In genomic region chr17:81207610-81208581, GRCh38 we compare ENCODE assay signal across 14 cellular contexts. TPM values are rescaled to one million over a fixed set of nuclear protein-coding genes. Genes with fewer than 3 reads are reported as not detected.
DNase-seq lines count a peak whose midpoint lies in the region; ATAC-seq and TF ChIP-seq lines count a peak whose summit lies in the region.
"Had no signal": no experiment of that assay in that cellular context is flagged by ENCODE, and none has a peak within 500 bp of the region (broad histone marks: within the 10 kb centered on the region; RNA-seq: fewer than 3 reads in every experiment).

No MANE protein-coding gene starts in this region.

- DNase-seq in NCI-H2107 treated with DMSO at 0.1 percent for 48 hours (lab: John Stamatoyannopoulos, UW; ENCODE audit: unreplicated experiment), result peak; percentile 24
- DNase-seq in NCI-H2107 (lab: John Stamatoyannopoulos, UW), result no peak
- peak; percentile 38 for DNase-seq in MG63
- DNase-seq in RPMI8226, result peak; percentile 80
- no peak for DNase-seq in naive B cell
- no peak for DNase-seq in left lung
- no peak for DNase-seq in activated CD4-positive, CD25-positive, alpha-beta regulatory T cell treated with anti-CD3 and anti-CD28 coated beads, Interleukin-2, amount 50 U/mL, for 72 hours
- DNase-seq: islet precursor cell, mucosa of descending colon had no signal

- H3K4me3 ChIP-seq in MG63 (no peak overlapping the region), left lung (no peak overlapping the region)
- H3K4me3 ChIP-seq: mucosa of descending colon had no signal

- H3K4me1 Mint-ChIP-seq in naive B cell, result peaks cover 5 to 16% (median 9%) of the 10 kb centered on the region in 3 donors
- H3K4me1 Mint-ChIP-seq: activated naive CD4-positive, alpha-beta T cell treated with anti-CD3 and anti-CD28 coated beads, Interleukin-2, amount 50 U/mL, for 24 hours had no signal

- intact Hi-C loops in left lung (cut with DNase I), result no loop called here

- no peaks in the 10 kb centered on the region for H3K36me3 ChIP-seq in MG63
- peaks cover 0 to 16% of the 10 kb centered on the region in 2 donors for H3K36me3 ChIP-seq in left lung

- H3K9me3 ChIP-seq in MG63 (no peaks in the 10 kb centered on the region), left lung (no peaks in the 10 kb centered on the region)
- H3K9me3 ChIP-seq: mucosa of descending colon had no signal

- ATAC-seq in naive B cell (ENCODE audit: low read depth in 2 of 2) (peak; percentile 68 to 78), left lung (no peak), HG02610 (IDR thresholded peaks at IDR 0.05; ENCODE audit: unreplicated experiment) (no peak)
- ATAC-seq: mucosa of descending colon had no signal

- peak overlapping the region in 3 of 6 donors; percentile 31 to 62 (median 61) for H3K27ac Mint-ChIP-seq in naive B cell
- H3K27ac Mint-ChIP-seq: activated naive CD4-positive, alpha-beta T cell treated with anti-CD3 and anti-CD28 coated beads, Interleukin-2, amount 50 U/mL, for 24 hours; type B pancreatic cell had no signal

- no peaks in the 10 kb centered on the region for H3K9me3 Mint-ChIP-seq in naive B cell
- H3K9me3 Mint-ChIP-seq: activated naive CD4-positive, alpha-beta T cell treated with anti-CD3 and anti-CD28 coated beads, Interleukin-2, amount 50 U/mL, for 24 hours; type B pancreatic cell had no signal

- H3K27ac ChIP-seq in left lung, result no peak overlapping the region

- no peak for TF ChIP-seq CTCF in left lung (IDR thresholded peaks at IDR 0.05)

- no peak overlapping the region for H3K4me3 Mint-ChIP-seq in naive B cell
- H3K4me3 Mint-ChIP-seq: activated naive CD4-positive, alpha-beta T cell treated with anti-CD3 and anti-CD28 coated beads, Interleukin-2, amount 50 U/mL, for 24 hours; type B pancreatic cell had no signal

- H3K27me3 Mint-ChIP-seq in naive B cell, result no peaks in the 10 kb centered on the region
- H3K27me3 Mint-ChIP-seq: activated naive CD4-positive, alpha-beta T cell treated with anti-CD3 and anti-CD28 coated beads, Interleukin-2, amount 50 U/mL, for 24 hours; type B pancreatic cell had no signal

- no peaks in the 10 kb centered on the region for H3K27me3 ChIP-seq in MG63
- no peaks in the 10 kb centered on the region for H3K27me3 ChIP-seq in left lung

- no peaks in the 10 kb centered on the region for H3K4me1 ChIP-seq in left lung

- H3K36me3 Mint-ChIP-seq in naive B cell, result no peaks in the 10 kb centered on the region
- H3K36me3 Mint-ChIP-seq: activated naive CD4-positive, alpha-beta T cell treated with anti-CD3 and anti-CD28 coated beads, Interleukin-2, amount 50 U/mL, for 24 hours; type B pancreatic cell had no signal

RNA-seq across cellular contexts. Expression of gene CEP131, which starts 14.9 kb away (rescaled TPM):
- 13.3 and 22.9 TPM in 2 replicates for total RNA-seq in MG63 (2014; rRNA removed; shearing (Covaris generic); ENCODE audit: low replicate concordance)
- 10 to 100 TPM in 1 of 6 donors, 1 to 10 TPM in 4, not detected in 1; 3.1 to 11.6 (median 4.0) TPM for polyA plus RNA-seq in naive B cell (ENCODE audit: low read depth in 6 of 6)
- 1 to 10 TPM; 7.7 to 9.0 TPM for total RNA-seq in left lung

RNA-seq across cellular contexts. Expression of gene TEPSIN, which starts 31.0 kb away (rescaled TPM):
- total RNA-seq in MG63 (2014; rRNA removed; shearing (Covaris generic); ENCODE audit: low replicate concordance), result 19.5 and 20.4 TPM in 2 replicates
- polyA plus RNA-seq in naive B cell (ENCODE audit: low read depth in 6 of 6), result 10 to 100 TPM in 1 of 6 donors, 1 to 10 TPM in 5; 4.5 to 16.8 (median 7.6) TPM
- 10 to 100 TPM; 32.3 to 41.2 TPM for total RNA-seq in left lung

RNA-seq across cellular contexts. Expression of gene NDUFAF8, which starts 31.2 kb away (rescaled TPM):
- 63.1 and 163 TPM in 2 replicates for total RNA-seq in MG63 (2014; rRNA removed; shearing (Covaris generic); ENCODE audit: low replicate concordance)
- polyA plus RNA-seq in naive B cell (ENCODE audit: low read depth in 6 of 6), result 10 to 100 TPM; 53.3 to 88.4 (median 81.7) TPM
- 10 to 100 TPM; 38.3 to 42.2 TPM for total RNA-seq in left lung

RNA-seq across cellular contexts. Expression of gene AATK, which starts 41.9 kb away (rescaled TPM):
- 0.16 TPM in 1 of 2 replicates, not detected in the other for total RNA-seq in MG63 (2014; rRNA removed; shearing (Covaris generic); ENCODE audit: low replicate concordance)
- polyA plus RNA-seq in naive B cell (ENCODE audit: low read depth in 6 of 6), result not detected
- total RNA-seq in left lung, result 10 to 100 TPM; 26.7 to 48.5 TPM

RNA-seq across cellular contexts. Expression of gene PVALEF, which starts 42.6 kb away (rescaled TPM):
- total RNA-seq in MG63 (2014; rRNA removed; shearing (Covaris generic); ENCODE audit: low replicate concordance), result not detected in 2 replicates
- not detected for polyA plus RNA-seq in naive B cell (ENCODE audit: low read depth in 6 of 6)
- not detected for total RNA-seq in left lung
- total RNA-seq: endothelial cell of umbilical vein, mucosa of descending colon, posterior vena cava had no signal
- polyA plus RNA-seq: endothelial cell of umbilical vein had no signal

Comparison
In these comparisons a context has a peak if more than half of its experiments do, and no peak if none do; other contexts are left out.
1. DNase-seq: peak in NCI-H2107 treated with DMSO at 0.1 percent for 48 hours (single experiment), MG63 (single experiment) and RPMI8226 (single experiment); none in NCI-H2107 (single experiment), naive B cell (single experiment), left lung (0 of 2) and activated CD4-positive, CD25-positive, alpha-beta regulatory T cell treated with anti-CD3 and anti-CD28 coated beads, Interleukin-2, amount 50 U/mL, for 72 hours (single experiment).
2. ATAC-seq: peak in naive B cell (2 of 2); none in left lung (single experiment) and HG02610 (single experiment).